26 cellular contexts compared by ENCODE assay signal in genomic region chr2:101815154-101815553, GRCh38.
"Had no signal": no experiment of that assay in that cellular context is flagged by ENCODE, and none has a peak within 500 bp of the region (broad histone marks: within the 10 kb centered on the region; RNA-seq: fewer than 3 reads in every experiment).

No MANE protein-coding gene starts in this region.

- H3K4me3 ChIP-seq: esophagus squamous epithelium, lower lobe of right lung, sigmoid colon, upper lobe of left lung, vagina had no signal

- H3K36me3 Mint-ChIP-seq: natural killer cell had no signal

- ATAC-seq: lower lobe of right lung; natural killer cell; stimulated activated effector memory CD8-positive, alpha-beta T cell treated with anti-CD3 and anti-CD28 coated beads, Interleukin-12 subunit alpha, Interleukin-12 subunit beta, amount 100 ng/mL, for 72 hours had no signal

- H3K27me3 ChIP-seq: esophagus squamous epithelium, sigmoid colon, upper lobe of left lung, vagina had no signal

- H3K9me3 ChIP-seq: esophagus squamous epithelium, lower lobe of right lung, sigmoid colon, upper lobe of left lung, vagina had no signal

- H3K27me3 Mint-ChIP-seq: activated naive CD8-positive, alpha-beta T cell treated with anti-CD3 and anti-CD28 coated beads, Interleukin-2, amount 10 ng/mL, durations not matched to agents 7 days and 5 days; dendritic cell treated with granulocyte-macrophage colony-stimulating factor and Interleukin-4, amounts not matched to agents 40 ng/mL and 50 ng/mL, for 4 days; stimulated activated naive CD8-positive, alpha-beta T cell treated with anti-CD3 and anti-CD28 coated beads, Interleukin-15, Interleukin-2, amounts not matched to agents 100 ng/mL and 50 ng/mL, for 24 hours had no signal

- DNase-seq: activated CD4-positive, alpha-beta T cell treated with anti-CD3 and anti-CD28 coated beads for 4 hours; activated CD4-positive, alpha-beta T cell treated with anti-CD3 and anti-CD28 coated beads, Interleukin-2, amount 50 U/mL, for 48 hours; activated CD8-positive, alpha-beta memory T cell treated with anti-CD3 and anti-CD28 coated beads, Interleukin-2, amount 50 U/mL, for 4 hours; activated effector memory CD4-positive, alpha-beta T cell treated with anti-CD3 and anti-CD28 coated beads, Interleukin-2, amount 50 U/mL, for 16 hours; activated naive CD4-positive, alpha-beta T cell treated with anti-CD3 and anti-CD28 coated beads for 36 hours; activated naive CD8-positive, alpha-beta T cell treated with anti-CD3 and anti-CD28 coated beads, Interleukin-2, amount 10 ng/mL, durations not matched to agents 7 days and 5 days; activated T-cell treated with anti-CD3 and anti-CD28 coated beads, Interleukin-2, amount 50 U/mL, for 1 hour; amniotic stem cell; caudate nucleus; effector CD8-positive, alpha-beta T cell; esophagus squamous epithelium; foreskin melanocyte; kidney glomerular epithelial cell; lower lobe of right lung; natural killer cell; posterior cingulate gyrus; sigmoid colon; small intestine; stimulated activated CD4-positive, alpha-beta T cell treated with anti-CD3 and anti-CD28 coated beads, Interleukin-4, amount 100 ng/mL, for 24 hours; upper lobe of left lung had no signal

- H3K4me3 Mint-ChIP-seq: activated naive CD4-positive, alpha-beta T cell treated with anti-CD3 and anti-CD28 coated beads for 36 hours; activated naive CD8-positive, alpha-beta T cell treated with anti-CD3 and anti-CD28 coated beads, Interleukin-2, amount 10 ng/mL, durations not matched to agents 7 days and 5 days; activated T-helper 1 cell treated with anti-CD3 and anti-CD28 coated beads, Interleukin-12 subunit alpha, Interleukin-12 subunit beta, Interleukin-2, Interleukin-4 antibody, amounts not matched to agents 30 ng/mL and 10 ng/mL and 1 ng/mL, durations not matched to agents 14 hours and 24 hours and 36 hours; dendritic cell treated with granulocyte-macrophage colony-stimulating factor and Interleukin-4, amounts not matched to agents 40 ng/mL and 50 ng/mL, for 4 days; natural killer cell; stimulated activated effector memory CD8-positive, alpha-beta T cell treated with anti-CD3 and anti-CD28 coated beads, Interleukin-12 subunit alpha, Interleukin-12 subunit beta, amount 100 ng/mL, for 72 hours; stimulated activated naive CD8-positive, alpha-beta T cell treated with anti-CD3 and anti-CD28 coated beads, Interleukin-15, Interleukin-2, amounts not matched to agents 100 ng/mL and 50 ng/mL, for 24 hours had no signal

- H3K36me3 ChIP-seq: esophagus squamous epithelium, lower lobe of right lung, sigmoid colon, upper lobe of left lung, vagina had no signal

- H3K27ac ChIP-seq: epithelial cell of prostate, esophagus squamous epithelium, lower lobe of right lung, upper lobe of left lung, vagina had no signal

- H3K9me3 Mint-ChIP-seq: activated naive CD4-positive, alpha-beta T cell treated with anti-CD3 and anti-CD28 coated beads for 36 hours; activated naive CD8-positive, alpha-beta T cell treated with anti-CD3 and anti-CD28 coated beads, Interleukin-2, amount 10 ng/mL, durations not matched to agents 7 days and 5 days; activated T-helper 1 cell treated with anti-CD3 and anti-CD28 coated beads, Interleukin-12 subunit alpha, Interleukin-12 subunit beta, Interleukin-2, Interleukin-4 antibody, amounts not matched to agents 30 ng/mL and 10 ng/mL and 1 ng/mL, durations not matched to agents 14 hours and 24 hours and 36 hours; dendritic cell treated with granulocyte-macrophage colony-stimulating factor and Interleukin-4, amounts not matched to agents 40 ng/mL and 50 ng/mL, for 4 days; natural killer cell; stimulated activated effector memory CD8-positive, alpha-beta T cell treated with anti-CD3 and anti-CD28 coated beads, Interleukin-12 subunit alpha, Interleukin-12 subunit beta, amount 100 ng/mL, for 72 hours had no signal

- H3K27ac Mint-ChIP-seq: activated naive CD4-positive, alpha-beta T cell treated with anti-CD3 and anti-CD28 coated beads for 36 hours; activated naive CD8-positive, alpha-beta T cell treated with anti-CD3 and anti-CD28 coated beads, Interleukin-2, amount 10 ng/mL, durations not matched to agents 7 days and 5 days; activated T-helper 1 cell treated with anti-CD3 and anti-CD28 coated beads, Interleukin-12 subunit alpha, Interleukin-12 subunit beta, Interleukin-2, Interleukin-4 antibody, amounts not matched to agents 30 ng/mL and 10 ng/mL and 1 ng/mL, durations not matched to agents 14 hours and 24 hours and 36 hours; dendritic cell treated with granulocyte-macrophage colony-stimulating factor and Interleukin-4, amounts not matched to agents 40 ng/mL and 50 ng/mL, for 4 days had no signal
